Comparison of ENCODE assay signal across 17 cellular contexts in genomic region chr4:170242471-170242870, GRCh38.
DNase-seq lines count a peak whose midpoint lies in the region; ATAC-seq and TF ChIP-seq lines count a peak whose summit lies in the region.
"Had no signal": no experiment of that assay in that cellular context is flagged by ENCODE, and none has a peak within 500 bp of the region (broad histone marks: within the 10 kb centered on the region; RNA-seq: fewer than 3 reads in every experiment).

No MANE protein-coding gene starts in this region.

- H3K4me1 Mint-ChIP-seq in T-helper 17 cell: no peaks in the 10 kb centered on the region
- no peaks in the 10 kb centered on the region for H3K4me1 Mint-ChIP-seq in activated T-helper 17 cell treated with anti-CD3 and anti-CD28 coated beads, Interleukin-2, amount 50 U/mL, for 72 hours
- H3K4me1 Mint-ChIP-seq: CD8-positive, alpha-beta memory T cell had no signal

- no peaks in the 10 kb centered on the region for H3K36me3 Mint-ChIP-seq in T-helper 17 cell (ENCODE audit: low read depth)
- H3K36me3 Mint-ChIP-seq in activated T-helper 17 cell treated with anti-CD3 and anti-CD28 coated beads, Interleukin-2, amount 50 U/mL, for 72 hours (ENCODE audit: low read depth): no peaks in the 10 kb centered on the region
- H3K36me3 Mint-ChIP-seq: CD8-positive, alpha-beta memory T cell had no signal

- peaks cover 3% of the 10 kb centered on the region for H3K9me3 Mint-ChIP-seq in activated T-helper 17 cell treated with anti-CD3 and anti-CD28 coated beads, Interleukin-2, amount 50 U/mL, for 72 hours

- peak; percentile 77 for DNase-seq in RWPE1 (ENCODE audit: low spot score)
- peak; percentile 92 for DNase-seq in epithelial cell of esophagus (ENCODE audit: low read depth)
- peak; percentile 7 for DNase-seq in pons (ENCODE audit: low spot score)
- DNase-seq in T-helper 17 cell: no peak
- no peak for DNase-seq in NCI-H510A treated with DMSO at 0.1 percent for 48 hours (lab: John Stamatoyannopoulos, UW)
- DNase-seq: CD8-positive, alpha-beta memory T cell; MG63; NCI-H1092 treated with DMSO at 0.1 percent for 48 hours; NCI-H187; SHP77 had no signal

- TF ChIP-seq CTCF in RWPE1 (conservative IDR thresholded peaks at IDR 0.05; ENCODE audit: low read depth): no peak
- no peak for TF ChIP-seq CTCF in epithelial cell of esophagus (IDR thresholded peaks at IDR 0.05; ENCODE audit: insufficient read depth, low read depth, low read length, missing control alignments)

- CTCF ChIA-PET in RWPE1 (lab: Yijun Ruan, JAX): interaction anchor here (0.9 kb wide), 1 partner anchor 18 kb away, joined by 5 read pairs; no protein-coding TSS in a partner anchor

- ATAC-seq in GM18868 (IDR thresholded peaks at IDR 0.05; ENCODE audit: unreplicated experiment) (peak; percentile 32), T-helper 17 cell (no peak), HG02884 (IDR thresholded peaks at IDR 0.05; ENCODE audit: unreplicated experiment) (no peak)
- no peak for ATAC-seq in activated T-helper 17 cell treated with anti-CD3 and anti-CD28 coated beads, Interleukin-2, amount 50 U/mL, for 72 hours (replicated peaks)
- ATAC-seq: HCT116, Panc1 had no signal

- no peaks in the 10 kb centered on the region for H3K27me3 Mint-ChIP-seq in T-helper 17 cell
- no peaks in the 10 kb centered on the region for H3K27me3 Mint-ChIP-seq in activated T-helper 17 cell treated with anti-CD3 and anti-CD28 coated beads, Interleukin-2, amount 50 U/mL, for 72 hours
- H3K27me3 Mint-ChIP-seq: CD8-positive, alpha-beta memory T cell had no signal

- no peak overlapping the region for H3K27ac Mint-ChIP-seq in T-helper 17 cell
- no peak overlapping the region for H3K27ac Mint-ChIP-seq in activated T-helper 17 cell treated with anti-CD3 and anti-CD28 coated beads, Interleukin-2, amount 50 U/mL, for 72 hours
- H3K27ac Mint-ChIP-seq: CD8-positive, alpha-beta memory T cell had no signal

- no peak overlapping the region for H3K27ac ChIP-seq in RWPE1
- H3K27ac ChIP-seq: BLaER1, KMS-11 had no signal

- no peaks in the 10 kb centered on the region for H3K9me3 ChIP-seq in T-helper 17 cell (ENCODE audit: control insufficient read depth, low read length, poor library complexity, severe bottlenecking)
- H3K9me3 ChIP-seq: BLaER1, MG63 had no signal

- POLR2A ChIA-PET in RWPE1 (lab: Yijun Ruan, JAX; ENCODE audit: low non-redundant PET): no interaction called here

- no peak overlapping the region for H3K4me3 ChIP-seq in epithelial cell of esophagus (ENCODE audit: low read length)
- H3K4me3 ChIP-seq: BLaER1, MG63 had no signal

- no peak overlapping the region for H3K4me3 Mint-ChIP-seq in T-helper 17 cell
- H3K4me3 Mint-ChIP-seq in activated T-helper 17 cell treated with anti-CD3 and anti-CD28 coated beads, Interleukin-2, amount 50 U/mL, for 72 hours: no peak overlapping the region
- H3K4me3 Mint-ChIP-seq: CD8-positive, alpha-beta memory T cell had no signal

Comparison
In these comparisons a context has a peak if more than half of its experiments do, and no peak if none do; other contexts are left out.
1. DNase-seq: peak in RWPE1 (single experiment), epithelial cell of esophagus (single experiment) and pons (single experiment); none in T-helper 17 cell (0 of 3) and NCI-H510A treated with DMSO at 0.1 percent for 48 hours (single experiment).